Comparison of ENCODE assay signal across 11 cellular contexts in the genomic region with DNA sequence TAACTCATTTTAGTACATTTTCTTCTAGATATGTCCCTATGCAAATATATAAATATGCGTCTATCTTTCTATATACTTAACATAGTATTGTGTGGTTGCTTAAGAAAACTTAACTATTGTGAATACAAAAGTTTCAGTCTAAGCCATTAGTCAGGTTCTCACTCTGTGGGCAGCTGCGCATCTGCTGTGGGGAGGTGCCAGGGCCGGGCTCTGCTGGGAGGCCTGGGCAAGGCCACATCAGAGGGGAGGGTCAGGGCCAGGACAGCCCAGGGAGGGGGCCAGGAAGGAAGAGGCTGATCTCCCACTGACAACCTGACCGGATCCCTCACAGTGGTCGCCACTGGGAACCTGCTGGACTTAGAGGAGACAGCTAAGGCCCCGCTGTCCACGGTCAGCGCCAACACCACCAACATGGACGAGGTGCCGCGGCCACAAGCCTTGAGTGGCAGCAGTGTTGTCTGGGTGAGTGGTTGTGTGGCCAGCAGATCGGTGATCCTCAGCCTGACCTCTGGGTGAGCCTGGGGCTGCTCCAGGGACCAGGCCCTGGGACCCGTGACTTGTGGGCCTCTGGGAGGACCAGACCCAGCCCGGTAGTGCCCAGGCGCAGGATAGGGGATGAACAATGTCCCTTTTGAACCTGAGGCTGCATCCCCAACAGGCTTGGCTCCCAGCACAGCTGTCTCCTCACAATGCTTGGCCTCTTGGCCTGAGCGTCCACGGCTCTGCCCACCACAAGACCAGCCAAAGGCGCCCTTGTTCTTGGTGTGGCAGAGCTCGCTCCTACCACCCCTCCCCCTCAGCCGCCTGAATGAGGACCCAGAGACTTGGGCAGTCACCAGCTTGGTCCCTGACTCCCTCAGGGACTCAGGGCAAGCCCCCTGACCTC. TPM values are rescaled to one million over a fixed set of nuclear protein-coding genes. Genes with fewer than 3 reads are reported as not detected.
A peak's percentile ranks its signal among the peaks of the same experiment; 100 is the strongest.
DNase-seq lines count a peak whose midpoint lies in the region; ATAC-seq and TF ChIP-seq lines count a peak whose summit lies in the region.
"Had no signal": no experiment of that assay in that cellular context is flagged by ENCODE, and none has a peak within 500 bp of the region (broad histone marks: within the 10 kb centered on the region; RNA-seq: fewer than 3 reads in every experiment).

No MANE protein-coding gene starts in this region.

- POLR2A ChIA-PET in CD8-positive, alpha-beta T cell (lab: Charles Lee), result interaction anchor here (1.1 to 7.7 kb wide), 7 partner anchors 8 to 257 kb away, joined by 3 to 121 read pairs (median 5); partner anchors contain the start of genes LDLRAP1 and MTFR1L
- POLR2A ChIA-PET in activated B cell treated with CpG ODN at 0.5 μM for 24 hours (lab: Charles Lee), result no interaction called here
- POLR2A ChIA-PET in A673 (lab: Charles Lee; ENCODE audit: low non-redundant PET), result no interaction called here

- no peaks in the 10 kb centered on the region for H3K27me3 Mint-ChIP-seq in CD8-positive, alpha-beta T cell (ENCODE audit: low read depth)
- H3K27me3 Mint-ChIP-seq in activated B cell treated with CpG ODN at 0.5 μM for 24 hours, result no peaks in the 10 kb centered on the region
- H3K27me3 Mint-ChIP-seq: stimulated activated naive B cell treated with anti-CD40 and anti-IgM and Interleukin-4, amounts not matched to agents 10 μg/mL and 1 μg/mL and 100 μg/mL, for 72 hours had no signal

- no peaks in the 10 kb centered on the region for H3K9me3 Mint-ChIP-seq in CD8-positive, alpha-beta T cell
- no peaks in the 10 kb centered on the region for H3K9me3 Mint-ChIP-seq in activated B cell treated with CpG ODN at 0.5 μM for 24 hours
- H3K9me3 Mint-ChIP-seq: stimulated activated naive B cell treated with anti-CD40 and anti-IgM and Interleukin-4, amounts not matched to agents 10 μg/mL and 1 μg/mL and 100 μg/mL, for 72 hours; T-helper 1 cell treated with Interleukin-12 subunit alpha and Interleukin-12 subunit beta and Interleukin-4 antibody, amounts not matched to agents 30 μg/mL and 1 μg/mL, for 36 hours had no signal

- ATAC-seq in CD8-positive, alpha-beta T cell, result no peak
- no peak for ATAC-seq in activated B cell treated with CpG ODN at 0.5 μM for 24 hours (ENCODE audit: low read depth)
- ATAC-seq in psoas muscle, result no peak
- ATAC-seq in HG02884 (IDR thresholded peaks at IDR 0.05; ENCODE audit: unreplicated experiment), result no peak

- H3K27me3 ChIP-seq in CD8-positive, alpha-beta T cell (ENCODE audit: insufficient read depth, low read length), result no peaks in the 10 kb centered on the region
- H3K27me3 ChIP-seq in psoas muscle (ENCODE audit: insufficient read depth in 3 of 3, low read length in 2 of 3) (no peaks in the 10 kb centered on the region), A673 (replicated peaks; ENCODE audit: insufficient read depth, low read depth, low read length, poor library complexity) (no peaks in the 10 kb centered on the region), brain microvascular endothelial cell (replicated peaks) (no peaks in the 10 kb centered on the region)

- H3K4me1 Mint-ChIP-seq in CD8-positive, alpha-beta T cell (ENCODE audit: low read depth), result peaks cover 89% of the 10 kb centered on the region
- peaks cover 54% of the 10 kb centered on the region for H3K4me1 Mint-ChIP-seq in activated B cell treated with CpG ODN at 0.5 μM for 24 hours

- WGBS in psoas muscle, 3 donors, result 71 to 85% (median 77%) methylated on average over 19 to 20 of the region's 20 CpGs

- DNase-seq in CD8-positive, alpha-beta T cell, result peak in 1 of 7 experiments; percentile 27
- DNase-seq in activated B cell treated with CpG ODN at 0.5 μM for 24 hours (no peak), epidermal melanocyte (ENCODE audit: insufficient read length, low spot score) (peak; percentile 81), psoas muscle (peak in 1 of 2 donors; percentile 41), A673 (ENCODE audit: low spot score) (no peak), brain microvascular endothelial cell (no peak), HUDEP-2 (lab: John Stamatoyannopoulos, UW; ENCODE audit: unreplicated experiment in 76 of 76) (no peak)
- DNase-seq: stimulated activated naive B cell treated with anti-CD40 and anti-IgM and Interleukin-4, amounts not matched to agents 10 μg/mL and 1 μg/mL and 100 μg/mL, for 72 hours had no signal

- no TSS peak for BruUV-seq in A673 (replicated peaks; lab: Mats Ljungman, UMichigan)

- peaks cover 73% of the 10 kb centered on the region for H3K36me3 Mint-ChIP-seq in CD8-positive, alpha-beta T cell
- peaks cover 14% of the 10 kb centered on the region for H3K36me3 Mint-ChIP-seq in activated B cell treated with CpG ODN at 0.5 μM for 24 hours (ENCODE audit: low read depth)

- in situ Hi-C loops in brain microvascular endothelial cell (cut with HindIII; ENCODE audit: low pct_ligation_motif_present, low sequenced_read_pairs), result no loop called here

- peak overlapping the region; percentile 96 for H3K27ac Mint-ChIP-seq in CD8-positive, alpha-beta T cell
- H3K27ac Mint-ChIP-seq in activated B cell treated with CpG ODN at 0.5 μM for 24 hours, result peak overlapping the region; percentile 85
- H3K27ac Mint-ChIP-seq: stimulated activated naive B cell treated with anti-CD40 and anti-IgM and Interleukin-4, amounts not matched to agents 10 μg/mL and 1 μg/mL and 100 μg/mL, for 72 hours had no signal

- peak overlapping the region; percentile 78 for H3K27ac ChIP-seq in CD8-positive, alpha-beta T cell (ENCODE audit: low read depth, low read length)
- H3K27ac ChIP-seq in psoas muscle, result peak overlapping the region; percentile 59
- no peak overlapping the region for H3K27ac ChIP-seq in A673 (ENCODE audit: low read depth, low read length, poor library complexity, severe bottlenecking)
- H3K27ac ChIP-seq in brain microvascular endothelial cell, result no peak overlapping the region

- H3K9me3 ChIP-seq in CD8-positive, alpha-beta T cell (ENCODE audit: low read length), result no peaks in the 10 kb centered on the region
- no peaks in the 10 kb centered on the region for H3K9me3 ChIP-seq in psoas muscle
- H3K9me3 ChIP-seq in A673 (ENCODE audit: low read depth, low read length, poor library complexity, severe bottlenecking), result no peaks in the 10 kb centered on the region

- no peak for TF ChIP-seq CTCF in CD8-positive, alpha-beta T cell (IDR thresholded peaks at IDR 0.05)
- TF ChIP-seq CTCF in activated B cell treated with CpG ODN at 0.5 μM for 24 hours (IDR thresholded peaks at IDR 0.05), result no peak
- no peak for TF ChIP-seq CTCF in psoas muscle (IDR thresholded peaks at IDR 0.05)
- TF ChIP-seq CTCF in A673 (conservative IDR thresholded peaks at IDR 0.05; ENCODE audit: low read depth, low read length), result no peak
- TF ChIP-seq CTCF in brain microvascular endothelial cell (IDR thresholded peaks at IDR 0.05; ENCODE audit: low read depth, low read length, missing control alignments), result no peak

- peak overlapping the region; percentile 85 for H3K4me3 ChIP-seq in CD8-positive, alpha-beta T cell (ENCODE audit: low read depth, low read length)
- H3K4me3 ChIP-seq in psoas muscle, result no peak overlapping the region
- no peak overlapping the region for H3K4me3 ChIP-seq in A673 (ENCODE audit: low read depth, low read length, poor library complexity, severe bottlenecking)
- no peak overlapping the region for H3K4me3 ChIP-seq in brain microvascular endothelial cell (ENCODE audit: low read depth, low read length)
- H3K4me3 ChIP-seq: smooth muscle cell had no signal

- intact Hi-C loops in CD8-positive, alpha-beta T cell (cut with DNase I, micrococcal nuclease), result loop anchor here in 1 of 2 experiments (5.0 kb wide), 3 partner anchors 54 to 259 kb away; partner anchors contain the start of genes MACO1 and MAN1C1
- intact Hi-C loops in activated B cell treated with CpG ODN at 0.5 μM for 24 hours (cut with micrococcal nuclease) (loop anchor here (5.0 kb wide), 1 partner anchor 54 kb away; the partner anchor contains the start of gene MAN1C1), psoas muscle (cut with DNase I) (no loop called here), A673 (cut with micrococcal nuclease; ENCODE audit: unreplicated experiment) (no loop called here)

- H3K4me1 ChIP-seq in CD8-positive, alpha-beta T cell (ENCODE audit: insufficient read depth, low read length), result peaks cover 77% of the 10 kb centered on the region
- H3K4me1 ChIP-seq in psoas muscle (peaks cover 62% of the 10 kb centered on the region), A673 (ENCODE audit: insufficient read depth, low read length, poor library complexity, severe bottlenecking) (peaks cover 2% of the 10 kb centered on the region)

- H3K36me3 ChIP-seq in CD8-positive, alpha-beta T cell (ENCODE audit: insufficient read depth, low read length), result peaks cover 41% of the 10 kb centered on the region
- peaks cover 0 to 54% of the 10 kb centered on the region in 2 donors for H3K36me3 ChIP-seq in psoas muscle (ENCODE audit: insufficient read depth in 1 of 2, low read depth in 1 of 2)
- H3K36me3 ChIP-seq in A673 (ENCODE audit: insufficient read depth, low read length, poor library complexity, severe bottlenecking), result no peaks in the 10 kb centered on the region
- peaks cover 4% of the 10 kb centered on the region for H3K36me3 ChIP-seq in brain microvascular endothelial cell (replicated peaks)

- CTCF ChIA-PET in CD8-positive, alpha-beta T cell (lab: Charles Lee), result interaction anchor here (5.2 to 8.6 kb wide), 3 partner anchors 8 to 59 kb away, joined by 41 to 106 read pairs (median 62); partner anchors contain the start of gene LDLRAP1
- CTCF ChIA-PET in activated B cell treated with CpG ODN at 0.5 μM for 24 hours (lab: Charles Lee) (no interaction called here), A673 (lab: Charles Lee) (no interaction called here)

- H3K4me3 Mint-ChIP-seq in CD8-positive, alpha-beta T cell, result peak overlapping the region; percentile 95
- no peak overlapping the region for H3K4me3 Mint-ChIP-seq in activated B cell treated with CpG ODN at 0.5 μM for 24 hours
- H3K4me3 Mint-ChIP-seq: stimulated activated naive B cell treated with anti-CD40 and anti-IgM and Interleukin-4, amounts not matched to agents 10 μg/mL and 1 μg/mL and 100 μg/mL, for 72 hours had no signal

RNA-seq across cellular contexts. Expression of gene LDLRAP1, which starts 20.2 kb away (rescaled TPM):
- 10 to 100 TPM; 46.1 to 49.5 TPM for total RNA-seq in CD8-positive, alpha-beta T cell
- total RNA-seq in activated B cell treated with CpG ODN at 0.5 μM for 24 hours, result 8.7 and 10.8 TPM in 2 replicates
- 10 to 100 TPM; 10.1 to 12.9 (median 10.9) TPM for total RNA-seq in psoas muscle
- polyA plus RNA-seq in psoas muscle, result 10 to 100 TPM in 1 of 3 donors, 1 to 10 TPM in 2; 5.6 to 10.5 (median 6.7) TPM
- 5.5 and 9.4 TPM in 2 replicates for total RNA-seq in A673 (2021)

RNA-seq across cellular contexts. Expression of gene MAN1C1, which starts 53.0 kb away (rescaled TPM):
- total RNA-seq in CD8-positive, alpha-beta T cell, result 10 to 100 TPM; 24.6 to 25.7 TPM
- 0.20 and 0.34 TPM in 2 replicates for total RNA-seq in activated B cell treated with CpG ODN at 0.5 μM for 24 hours
- 1 to 10 TPM; 1.8 to 6.7 (median 2.5) TPM for total RNA-seq in psoas muscle
- polyA plus RNA-seq in psoas muscle, result 1 to 10 TPM; 1.8 to 2.0 (median 1.9) TPM
- 0.21 and 0.22 TPM in 2 replicates for total RNA-seq in A673 (2021)

Comparison
In these comparisons a context has a peak if more than half of its experiments do, and no peak if none do; other contexts are left out.
1. H3K27ac ChIP-seq: peak in CD8-positive, alpha-beta T cell (single experiment) and psoas muscle (single experiment); none in A673 (single experiment) and brain microvascular endothelial cell (single experiment).